In genomic region chr5:38673671-38674071, GRCh38 we compare ENCODE assay signal across 15 cellular contexts.
DNase-seq lines count a peak whose midpoint lies in the region; ATAC-seq and TF ChIP-seq lines count a peak whose summit lies in the region.
"Had no signal": no experiment of that assay in that cellular context is flagged by ENCODE, and none has a peak within 500 bp of the region (broad histone marks: within the 10 kb centered on the region; RNA-seq: fewer than 3 reads in every experiment).

No MANE protein-coding gene starts in this region.

- CTCF ChIA-PET in WTC11 (lab: Charles Lee), result interaction anchor here (0.5 to 3.2 kb wide), 13 partner anchors 9 to 253 kb away, joined by 3 to 20 read pairs (median 4); no protein-coding TSS in a partner anchor

- POLR2A ChIA-PET in WTC11 (lab: Charles Lee), result no interaction called here

- no peaks in the 10 kb centered on the region for H3K4me1 Mint-ChIP-seq in WTC11
- H3K4me1 Mint-ChIP-seq: brain had no signal

- DNase-seq in DMS53 (lab: John Stamatoyannopoulos, UW), result peak; percentile 22
- no peak for DNase-seq in DMS53 treated with DMSO at 0.1 percent for 48 hours (lab: John Stamatoyannopoulos, UW; ENCODE audit: unreplicated experiment)
- peak; percentile 48 for DNase-seq in HCEC 1CT
- DNase-seq in WTC11 (ENCODE audit: low spot score), result peak; percentile 26
- peak; percentile 22 for DNase-seq in kidney tubule cell (ENCODE audit: low spot score)
- no peak for DNase-seq in KBM-7
- no peak for DNase-seq in NCI-H1048 (lab: John Stamatoyannopoulos, UW)
- DNase-seq in UCSD-AML1 (lab: John Stamatoyannopoulos, UW; ENCODE audit: unreplicated experiment), result no peak
- DNase-seq: activated CD4-positive, alpha-beta memory T cell treated with anti-CD3 and anti-CD28 coated beads for 36 hours; activated effector memory CD4-positive, alpha-beta T cell treated with anti-CD3 and anti-CD28 coated beads, Interleukin-2, amount 50 U/mL, for 16 hours; midbrain; NCI-H1930; stimulated activated CD8-positive, alpha-beta memory T cell treated with anti-CD3 and anti-CD28 coated beads, Interleukin-4, amount 100 ng/mL, for 48 hours; upper lobe of right lung had no signal

- H3K27ac Mint-ChIP-seq in WTC11, result no peak overlapping the region
- H3K27ac Mint-ChIP-seq: activated CD4-positive, alpha-beta memory T cell treated with anti-CD3 and anti-CD28 coated beads for 36 hours; brain had no signal

- no peak for TF ChIP-seq CTCF in WTC11 (IDR thresholded peaks at IDR 0.05)

- no peaks in the 10 kb centered on the region for H3K27me3 Mint-ChIP-seq in WTC11 (ENCODE audit: low read depth)
- H3K27me3 Mint-ChIP-seq: brain had no signal

- H3K4me3 Mint-ChIP-seq in WTC11, result no peak overlapping the region
- H3K4me3 Mint-ChIP-seq: activated CD4-positive, alpha-beta memory T cell treated with anti-CD3 and anti-CD28 coated beads for 36 hours; brain had no signal

- no peaks in the 10 kb centered on the region for H3K36me3 Mint-ChIP-seq in WTC11
- H3K36me3 Mint-ChIP-seq: activated CD4-positive, alpha-beta memory T cell treated with anti-CD3 and anti-CD28 coated beads for 36 hours; brain had no signal

- peak; percentile 95 for ATAC-seq in WTC11
- ATAC-seq: upper lobe of right lung had no signal

- H3K9me3 Mint-ChIP-seq in WTC11, result no peaks in the 10 kb centered on the region
- H3K9me3 Mint-ChIP-seq: activated CD4-positive, alpha-beta memory T cell treated with anti-CD3 and anti-CD28 coated beads for 36 hours had no signal

- in situ Hi-C loops in KBM-7 (cut with MboI; ENCODE audit: low pct_unique_long_range_greater_than_20kb, low sequenced_read_pairs), result no loop called here

TF ChIP-seq in WTC11, 78 proteins besides CTCF, POLR2A, EP300 and RAD21 (continues in another document):
- TF ChIP-seq SMAD4 (CRISPR knock-in tag; IDR thresholded peaks at IDR 0.05) (no peak), NFE2L1 (CRISPR knock-in tag; IDR thresholded peaks at IDR 0.05) (no peak), FOXP1 (CRISPR knock-in tag; IDR thresholded peaks at IDR 0.05; ENCODE audit: borderline replicate concordance) (no peak), EMX1 (CRISPR knock-in tag; IDR thresholded peaks at IDR 0.05) (no peak), ZNF532 (CRISPR knock-in tag; IDR thresholded peaks at IDR 0.05; ENCODE audit: borderline replicate concordance) (no peak), ZSCAN18 (CRISPR knock-in tag; IDR thresholded peaks at IDR 0.05) (no peak), KAT7 (CRISPR knock-in tag; IDR thresholded peaks at IDR 0.05; ENCODE audit: borderline replicate concordance) (no peak), CDX4 (CRISPR knock-in tag; IDR thresholded peaks at IDR 0.05; ENCODE audit: borderline replicate concordance) (no peak), E2F1 (CRISPR knock-in tag; IDR thresholded peaks at IDR 0.05) (no peak), FOXK1 (CRISPR knock-in tag; IDR thresholded peaks at IDR 0.05) (no peak), ARID4B (CRISPR knock-in tag; IDR thresholded peaks at IDR 0.05; ENCODE audit: borderline replicate concordance) (no peak), IRF2 (CRISPR knock-in tag; IDR thresholded peaks at IDR 0.05; ENCODE audit: borderline replicate concordance, low read depth) (no peak), ZNF396 (CRISPR knock-in tag; IDR thresholded peaks at IDR 0.05; ENCODE audit: borderline replicate concordance) (no peak), HMGA2 (CRISPR knock-in tag; IDR thresholded peaks at IDR 0.05) (no peak), ZNF263 (CRISPR knock-in tag; IDR thresholded peaks at IDR 0.05; ENCODE audit: low read depth) (no peak), NR3C1 (CRISPR knock-in tag; conservative IDR thresholded peaks at IDR 0.05; ENCODE audit: low read depth) (no peak)

Comparison
In these comparisons a context has a peak if more than half of its experiments do, and no peak if none do; other contexts are left out.
1. DNase-seq: peak in DMS53 (single experiment), HCEC 1CT (single experiment), WTC11 (single experiment) and kidney tubule cell (single experiment); none in DMS53 treated with DMSO at 0.1 percent for 48 hours (single experiment), KBM-7 (single experiment), NCI-H1048 (single experiment) and UCSD-AML1 (single experiment).